In the genomic region with DNA sequence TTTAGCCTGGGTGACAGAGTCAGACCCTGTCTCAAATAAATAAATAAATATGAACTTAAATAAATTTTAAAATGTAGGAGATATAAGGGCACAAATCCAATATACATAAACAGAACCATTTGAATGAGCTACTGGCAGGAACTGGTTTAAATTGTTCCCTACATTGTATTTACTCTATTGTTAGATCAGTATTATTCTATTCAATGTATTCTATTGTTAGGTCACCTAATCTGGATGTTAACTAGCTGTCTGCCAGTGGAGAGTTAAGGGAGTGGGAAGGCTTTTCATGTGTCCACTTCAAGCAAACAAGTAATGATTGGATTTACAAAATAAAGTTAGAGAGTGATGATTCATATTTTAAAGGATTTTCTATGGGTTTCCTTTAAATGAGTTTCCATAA, we compare ENCODE assay signal across 6 cellular contexts.
"Had no signal": no experiment of that assay in that cellular context is flagged by ENCODE, and none has a peak within 500 bp of the region (broad histone marks: within the 10 kb centered on the region; RNA-seq: fewer than 3 reads in every experiment).

No MANE protein-coding gene starts in this region.

- DNase-seq: GM23248, GOT3, H7, H9, HCEC 1CT, HFFc6 had no signal
